Comparison of ENCODE assay signal across 11 cellular contexts in genomic region chr7:153188630-153189029, GRCh38.
"Had no signal": no experiment of that assay in that cellular context is flagged by ENCODE, and none has a peak within 500 bp of the region (broad histone marks: within the 10 kb centered on the region; RNA-seq: fewer than 3 reads in every experiment).

No MANE protein-coding gene starts in this region.

- H3K4me1 Mint-ChIP-seq: activated naive CD4-positive, alpha-beta T cell treated with anti-CD3 and anti-CD28 coated beads, Interleukin-2, amount 10 ng/mL, durations not matched to agents 7 days and 5 days; natural killer cell had no signal

- DNase-seq: activated naive CD4-positive, alpha-beta T cell treated with anti-CD3 and anti-CD28 coated beads, Interleukin-2, amount 10 ng/mL, durations not matched to agents 7 days and 5 days; effector CD4-positive, alpha-beta T cell; islet precursor cell; left ventricle myocardium inferior; natural killer cell; right cardiac atrium; small intestine had no signal

- H3K27me3 Mint-ChIP-seq: activated naive CD4-positive, alpha-beta T cell treated with anti-CD3 and anti-CD28 coated beads, Interleukin-2, amount 10 ng/mL, durations not matched to agents 7 days and 5 days; memory B cell; type B pancreatic cell had no signal

- H3K4me3 ChIP-seq: coronary artery, left ventricle myocardium inferior had no signal

- H3K4me1 ChIP-seq: left ventricle myocardium inferior had no signal

- H3K27ac Mint-ChIP-seq: activated naive CD4-positive, alpha-beta T cell treated with anti-CD3 and anti-CD28 coated beads, Interleukin-2, amount 10 ng/mL, durations not matched to agents 7 days and 5 days; activated T-helper 2 cell treated with anti-CD3 and anti-CD28 coated beads, Interferon-gamma antibody, Interleukin-2, Interleukin-4, amounts not matched to agents 10 μg/mL and 5 μg/mL and 100 μg/mL, durations not matched to agents 14 hours and 24 hours and 36 hours; memory B cell; natural killer cell; type B pancreatic cell had no signal

- H3K9me3 ChIP-seq: left ventricle myocardium inferior had no signal

- H3K27ac ChIP-seq: coronary artery, left ventricle myocardium inferior had no signal

- H3K9me3 Mint-ChIP-seq: activated T-helper 2 cell treated with anti-CD3 and anti-CD28 coated beads, Interferon-gamma antibody, Interleukin-2, Interleukin-4, amounts not matched to agents 10 μg/mL and 5 μg/mL and 100 μg/mL, durations not matched to agents 14 hours and 24 hours and 36 hours had no signal

- ATAC-seq: natural killer cell, right cardiac atrium had no signal

- H3K36me3 ChIP-seq: left ventricle myocardium inferior had no signal

- H3K4me3 Mint-ChIP-seq: activated naive CD4-positive, alpha-beta T cell treated with anti-CD3 and anti-CD28 coated beads, Interleukin-2, amount 10 ng/mL, durations not matched to agents 7 days and 5 days; memory B cell; natural killer cell; type B pancreatic cell had no signal
